ENCODE assay signal across 8 cellular contexts in genomic region chr5:177317959-177318377, GRCh38. TPM values are rescaled to one million over a fixed set of nuclear protein-coding genes. Genes with fewer than 3 reads are reported as not detected.
DNase-seq lines count a peak whose midpoint lies in the region; TF ChIP-seq lines count a peak whose summit lies in the region.

No MANE protein-coding gene starts in this region.

- no peaks in the 10 kb centered on the region for H3K27me3 ChIP-seq in tibial artery

- H3K27ac ChIP-seq in tibial artery, result no peak overlapping the region

- peaks cover 0 to under 1% (median under 1%) of the 10 kb centered on the region in 4 donors for H3K4me1 ChIP-seq in tibial artery

- intact Hi-C loops in tibial artery (cut with DNase I; ENCODE audit: low total_unique reads), result no loop called here

- no peaks in the 10 kb centered on the region for H3K9me3 ChIP-seq in tibial artery

- peaks cover 0 to 7% (median 4%) of the 10 kb centered on the region in 3 donors for H3K36me3 ChIP-seq in tibial artery

- peak; percentile 47 for DNase-seq in DMS153 treated with DMSO at 0.1 percent for 48 hours (lab: John Stamatoyannopoulos, UW; ENCODE audit: unreplicated experiment)
- peak; percentile 73 for DNase-seq in Jurkat, Clone E6-1 (ENCODE audit: low read depth, low spot score)
- DNase-seq in RPMI8226, result peak; percentile 76
- DNase-seq in activated T-helper 1 cell treated with anti-CD3 and anti-CD28 coated beads, Interleukin-2, amount 50 U/mL, for 16 hours (ENCODE audit: low read depth in 1 of 2, low spot score in 1 of 2), result peak; percentile 56
- peak; percentile 69 for DNase-seq in fibroblast of the conjunctiva (ENCODE audit: low read depth)
- DNase-seq in occipital lobe (lab: John Stamatoyannopoulos, UW), result peak; percentile 53
- peak in 1 of 2 donors; percentile 72 for DNase-seq in tibial artery
- no peak for DNase-seq in cortex of kidney (lab: John Stamatoyannopoulos, UW)

- no peak overlapping the region for H3K4me3 ChIP-seq in Jurkat, Clone E6-1 (ENCODE audit: low read length)
- H3K4me3 ChIP-seq in tibial artery, result no peak overlapping the region

- TF ChIP-seq CTCF in tibial artery (IDR thresholded peaks at IDR 0.05), result peak; percentile 55 to 78

RNA-seq across cellular contexts. Expression of gene MXD3, which starts 6.3 kb away (rescaled TPM):
- polyA plus RNA-seq in Jurkat, Clone E6-1 (2012; ENCODE audit: insufficient read depth, insufficient read length), result 86.6 TPM
- 4.4 TPM for total RNA-seq in occipital lobe

RNA-seq across cellular contexts. Expression of gene PRELID1, which starts 14.4 kb away (rescaled TPM):
- polyA plus RNA-seq in Jurkat, Clone E6-1 (2012; ENCODE audit: insufficient read depth, insufficient read length), result 276 TPM
- total RNA-seq in occipital lobe, result 34.6 TPM

RNA-seq across cellular contexts. Expression of gene RAB24, which starts 14.4 kb away (rescaled TPM):
- polyA plus RNA-seq in Jurkat, Clone E6-1 (2012; ENCODE audit: insufficient read depth, insufficient read length), result 34.7 TPM
- 16.1 TPM for total RNA-seq in occipital lobe

RNA-seq across cellular contexts. Expression of gene LMAN2, which starts 33.5 kb away (rescaled TPM):
- 104 TPM for polyA plus RNA-seq in Jurkat, Clone E6-1 (2012; ENCODE audit: insufficient read depth, insufficient read length)
- total RNA-seq in occipital lobe, result 73.5 TPM

RNA-seq across cellular contexts. Expression of gene RGS14, which starts 39.8 kb away (rescaled TPM):
- polyA plus RNA-seq in Jurkat, Clone E6-1 (2012; ENCODE audit: insufficient read depth, insufficient read length), result 47.1 TPM
- total RNA-seq in occipital lobe, result 4.4 TPM
